Comparison of ENCODE assay signal across 13 cellular contexts in genomic region chr6:157008568-157008967, GRCh38.
A peak's percentile ranks its signal among the peaks of the same experiment; 100 is the strongest.
DNase-seq lines count a peak whose midpoint lies in the region; ATAC-seq, FAIRE-seq and TF ChIP-seq lines count a peak whose summit lies in the region.
"Had no signal": no experiment of that assay in that cellular context is flagged by ENCODE, and none has a peak within 500 bp of the region (broad histone marks: within the 10 kb centered on the region; RNA-seq: fewer than 3 reads in every experiment).

No MANE protein-coding gene starts in this region.

- H3K9me3 Mint-ChIP-seq in activated CD4-positive, alpha-beta T cell treated with anti-CD3 and anti-CD28 coated beads, Interleukin-2, amount 10 ng/mL, durations not matched to agents 24 days and 14 days = no peaks in the 10 kb centered on the region
- peaks cover 2% of the 10 kb centered on the region for H3K9me3 Mint-ChIP-seq in activated CD4-positive, alpha-beta T cell treated with anti-CD3 and anti-CD28 coated beads for 36 hours (ENCODE audit: low read depth)
- no peaks in the 10 kb centered on the region for H3K9me3 Mint-ChIP-seq in activated T-helper 17 cell treated with anti-CD3 and anti-CD28 coated beads, Interleukin-2, amount 50 U/mL, for 72 hours
- no peaks in the 10 kb centered on the region for H3K9me3 Mint-ChIP-seq in memory B cell

- intact Hi-C loops in activated CD4-positive, alpha-beta T cell treated with anti-CD3 and anti-CD28 coated beads, Interleukin-2, amount 10 ng/mL, durations not matched to agents 24 days and 14 days (cut with micrococcal nuclease) = no loop called here
- intact Hi-C loops in activated CD4-positive, alpha-beta T cell treated with anti-CD3 and anti-CD28 coated beads for 36 hours (cut with DNase I, micrococcal nuclease) = no loop called here

- peaks cover 12% of the 10 kb centered on the region for H3K4me1 Mint-ChIP-seq in activated CD4-positive, alpha-beta T cell treated with anti-CD3 and anti-CD28 coated beads, Interleukin-2, amount 10 ng/mL, durations not matched to agents 24 days and 14 days
- peaks cover 53% of the 10 kb centered on the region for H3K4me1 Mint-ChIP-seq in activated CD4-positive, alpha-beta T cell treated with anti-CD3 and anti-CD28 coated beads for 36 hours
- peaks cover 31% of the 10 kb centered on the region for H3K4me1 Mint-ChIP-seq in activated T-helper 17 cell treated with anti-CD3 and anti-CD28 coated beads, Interleukin-2, amount 50 U/mL, for 72 hours
- peaks cover 34% of the 10 kb centered on the region for H3K4me1 Mint-ChIP-seq in memory B cell

- ATAC-seq in activated CD4-positive, alpha-beta T cell treated with anti-CD3 and anti-CD28 coated beads for 36 hours = no peak
- ATAC-seq in activated T-helper 17 cell treated with anti-CD3 and anti-CD28 coated beads, Interleukin-2, amount 50 U/mL, for 72 hours (replicated peaks) = no peak
- ATAC-seq in memory B cell (ENCODE audit: low read depth) (no peak), HG02642 (IDR thresholded peaks at IDR 0.05; ENCODE audit: poor library complexity, unreplicated experiment) (no peak)
- ATAC-seq: A549; CD8-positive, alpha-beta T cell had no signal

- POLR2A ChIA-PET in activated CD4-positive, alpha-beta T cell treated with anti-CD3 and anti-CD28 coated beads for 36 hours (lab: Charles Lee) = no interaction called here

- H3K36me3 Mint-ChIP-seq in activated CD4-positive, alpha-beta T cell treated with anti-CD3 and anti-CD28 coated beads, Interleukin-2, amount 10 ng/mL, durations not matched to agents 24 days and 14 days (ENCODE audit: low read depth) = no peaks in the 10 kb centered on the region
- H3K36me3 Mint-ChIP-seq in activated CD4-positive, alpha-beta T cell treated with anti-CD3 and anti-CD28 coated beads for 36 hours (ENCODE audit: low read depth) = peaks cover 7% of the 10 kb centered on the region
- no peaks in the 10 kb centered on the region for H3K36me3 Mint-ChIP-seq in activated T-helper 17 cell treated with anti-CD3 and anti-CD28 coated beads, Interleukin-2, amount 50 U/mL, for 72 hours (ENCODE audit: low read depth)
- H3K36me3 Mint-ChIP-seq in memory B cell = peaks cover 2% of the 10 kb centered on the region
- H3K36me3 Mint-ChIP-seq: CD8-positive, alpha-beta T cell had no signal

- H3K27ac Mint-ChIP-seq in activated CD4-positive, alpha-beta T cell treated with anti-CD3 and anti-CD28 coated beads, Interleukin-2, amount 10 ng/mL, durations not matched to agents 24 days and 14 days = no peak overlapping the region
- H3K27ac Mint-ChIP-seq in activated CD4-positive, alpha-beta T cell treated with anti-CD3 and anti-CD28 coated beads for 36 hours = no peak overlapping the region
- H3K27ac Mint-ChIP-seq in activated T-helper 17 cell treated with anti-CD3 and anti-CD28 coated beads, Interleukin-2, amount 50 U/mL, for 72 hours = peak overlapping the region; percentile 9
- peak overlapping the region; percentile 23 for H3K27ac Mint-ChIP-seq in memory B cell
- H3K27ac Mint-ChIP-seq: CD8-positive, alpha-beta T cell had no signal

- no peaks in the 10 kb centered on the region for H3K27me3 Mint-ChIP-seq in activated CD4-positive, alpha-beta T cell treated with anti-CD3 and anti-CD28 coated beads, Interleukin-2, amount 10 ng/mL, durations not matched to agents 24 days and 14 days
- no peaks in the 10 kb centered on the region for H3K27me3 Mint-ChIP-seq in activated CD4-positive, alpha-beta T cell treated with anti-CD3 and anti-CD28 coated beads for 36 hours
- no peaks in the 10 kb centered on the region for H3K27me3 Mint-ChIP-seq in activated T-helper 17 cell treated with anti-CD3 and anti-CD28 coated beads, Interleukin-2, amount 50 U/mL, for 72 hours
- H3K27me3 Mint-ChIP-seq in memory B cell = no peaks in the 10 kb centered on the region

- CTCF ChIA-PET in activated CD4-positive, alpha-beta T cell treated with anti-CD3 and anti-CD28 coated beads for 36 hours (lab: Charles Lee) = no interaction called here

- TF ChIP-seq POLR2A in GM12891 (IDR thresholded peaks at IDR 0.05; ENCODE audit: low read depth, low read length) = no peak

- DNase-seq in activated CD4-positive, alpha-beta T cell treated with anti-CD3 and anti-CD28 coated beads, Interleukin-2, amount 10 ng/mL, durations not matched to agents 24 days and 14 days = peak; percentile 34
- no peak for DNase-seq in activated CD4-positive, alpha-beta T cell treated with anti-CD3 and anti-CD28 coated beads for 36 hours
- DNase-seq in GM12891 (ENCODE audit: insufficient read length, low spot score) = no peak
- DNase-seq in memory B cell (ENCODE audit: low spot score in 2 of 2) = no peak
- no peak for DNase-seq in activated CD8-positive, alpha-beta memory T cell treated with anti-CD3 and anti-CD28 coated beads, Interleukin-2, amount 50 U/mL, for 48 hours
- DNase-seq: AML-193; Calu3; CD8-positive, alpha-beta T cell; DMS79 treated with DMSO at 0.1 percent for 48 hours; GF-D8 had no signal

- peak; percentile 28 for FAIRE-seq in GM12891 (lab: Jason Lieb, UNC)
- FAIRE-seq: A549 had no signal

- no peak overlapping the region for H3K4me3 Mint-ChIP-seq in activated CD4-positive, alpha-beta T cell treated with anti-CD3 and anti-CD28 coated beads, Interleukin-2, amount 10 ng/mL, durations not matched to agents 24 days and 14 days
- H3K4me3 Mint-ChIP-seq in activated CD4-positive, alpha-beta T cell treated with anti-CD3 and anti-CD28 coated beads for 36 hours = no peak overlapping the region
- H3K4me3 Mint-ChIP-seq in activated T-helper 17 cell treated with anti-CD3 and anti-CD28 coated beads, Interleukin-2, amount 50 U/mL, for 72 hours = no peak overlapping the region
- no peak overlapping the region for H3K4me3 Mint-ChIP-seq in memory B cell
- H3K4me3 Mint-ChIP-seq: CD8-positive, alpha-beta T cell had no signal

TF ChIP-seq in GM12891, 5 proteins besides CTCF, POLR2A, EP300 and RAD21:
- TF ChIP-seq TAF1 (IDR thresholded peaks at IDR 0.05; ENCODE audit: low read depth, low read length) = no peak
- no peak for TF ChIP-seq POU2F2 (IDR thresholded peaks at IDR 0.05; ENCODE audit: low read depth, low read length)
- TF ChIP-seq POLR2AphosphoS5 (IDR thresholded peaks at IDR 0.05; ENCODE audit: low read depth, low read length) = no peak
TF ChIP-seq in GM12891: peak in this region for 0.

Comparison
In these comparisons a context has a peak if more than half of its experiments do, and no peak if none do; other contexts are left out.
1. H3K27ac Mint-ChIP-seq: peak in activated T-helper 17 cell treated with anti-CD3 and anti-CD28 coated beads, Interleukin-2, amount 50 U/mL, for 72 hours (single experiment) and memory B cell (single experiment); none in activated CD4-positive, alpha-beta T cell treated with anti-CD3 and anti-CD28 coated beads, Interleukin-2, amount 10 ng/mL, durations not matched to agents 24 days and 14 days (single experiment) and activated CD4-positive, alpha-beta T cell treated with anti-CD3 and anti-CD28 coated beads for 36 hours (single experiment).